Comparison of ENCODE assay signal across 17 cellular contexts in genomic region chr19:1370579-1371361, GRCh38.
"Had no signal": no experiment of that assay in that cellular context is flagged by ENCODE, and none has a peak within 500 bp of the region (broad histone marks: within the 10 kb centered on the region; RNA-seq: fewer than 3 reads in every experiment).

No MANE protein-coding gene starts in this region.

- H3K27me3 Mint-ChIP-seq: activated CD4-positive, alpha-beta T cell treated with anti-CD3 and anti-CD28 coated beads, Interleukin-2, amount 10 ng/mL, durations not matched to agents 24 days and 14 days; activated naive CD8-positive, alpha-beta T cell treated with anti-CD3 and anti-CD28 coated beads, Interleukin-2, amount 50 U/mL, for 24 hours; effector memory CD8-positive, alpha-beta T cell; naive thymus-derived CD4-positive, alpha-beta T cell; progenitor cell of endocrine pancreas had no signal

- H3K27ac ChIP-seq: epithelial cell of prostate, upper lobe of left lung had no signal

- H3K9me3 Mint-ChIP-seq: activated CD4-positive, alpha-beta T cell treated with anti-CD3 and anti-CD28 coated beads, Interleukin-2, amount 10 ng/mL, durations not matched to agents 24 days and 14 days; activated naive CD8-positive, alpha-beta T cell treated with anti-CD3 and anti-CD28 coated beads, Interleukin-2, amount 50 U/mL, for 24 hours; dendritic cell treated with granulocyte-macrophage colony-stimulating factor and Interleukin-4, amounts not matched to agents 40 ng/mL and 50 ng/mL, for 4 days; effector memory CD8-positive, alpha-beta T cell; naive thymus-derived CD4-positive, alpha-beta T cell; T-helper 1 cell treated with Interleukin-12 subunit alpha and Interleukin-12 subunit beta and Interleukin-4 antibody, amounts not matched to agents 30 μg/mL and 1 μg/mL, for 36 hours; WTC11 had no signal

- H3K9me3 ChIP-seq: upper lobe of left lung had no signal

- H3K27ac Mint-ChIP-seq: activated CD4-positive, alpha-beta T cell treated with anti-CD3 and anti-CD28 coated beads, Interleukin-2, amount 10 ng/mL, durations not matched to agents 24 days and 14 days; activated naive CD8-positive, alpha-beta T cell treated with anti-CD3 and anti-CD28 coated beads, Interleukin-2, amount 50 U/mL, for 24 hours; dendritic cell treated with granulocyte-macrophage colony-stimulating factor and Interleukin-4, amounts not matched to agents 40 ng/mL and 50 ng/mL, for 4 days; effector memory CD8-positive, alpha-beta T cell; naive thymus-derived CD4-positive, alpha-beta T cell; T-helper 1 cell treated with Interleukin-12 subunit alpha and Interleukin-12 subunit beta and Interleukin-4 antibody, amounts not matched to agents 30 μg/mL and 1 μg/mL, for 36 hours; WTC11 had no signal

- H3K27me3 ChIP-seq: upper lobe of left lung had no signal

- H3K4me1 Mint-ChIP-seq: activated naive CD8-positive, alpha-beta T cell treated with anti-CD3 and anti-CD28 coated beads, Interleukin-2, amount 50 U/mL, for 24 hours; WTC11 had no signal

- DNase-seq: activated CD4-positive, alpha-beta T cell treated with anti-CD3 and anti-CD28 coated beads, Interleukin-2, amount 10 ng/mL, durations not matched to agents 24 days and 14 days; activated CD8-positive, alpha-beta memory T cell treated with anti-CD3 and anti-CD28 coated beads for 24 hours; activated naive CD4-positive, alpha-beta T cell treated with Interleukin-2 at 50 U/mL for 16 hours; activated naive CD8-positive, alpha-beta T cell treated with anti-CD3 and anti-CD28 coated beads, Interleukin-2, amount 50 U/mL, for 24 hours; central memory CD4-positive, alpha-beta T cell; effector memory CD8-positive, alpha-beta T cell; hippocampal formation; mammary epithelial cell; naive thymus-derived CD4-positive, alpha-beta T cell; stimulated activated CD4-positive, alpha-beta T cell treated with anti-CD3 and anti-CD28 coated beads, Interleukin-12 subunit alpha, Interleukin-12 subunit beta, amount 100 ng/mL, for 4 hours; stimulated activated naive CD4-positive, alpha-beta T cell treated with Interleukin-2 at 50 U/mL for 16 hours had no signal

- H3K4me3 Mint-ChIP-seq: activated CD4-positive, alpha-beta T cell treated with anti-CD3 and anti-CD28 coated beads, Interleukin-2, amount 10 ng/mL, durations not matched to agents 24 days and 14 days; activated naive CD8-positive, alpha-beta T cell treated with anti-CD3 and anti-CD28 coated beads, Interleukin-2, amount 50 U/mL, for 24 hours; dendritic cell treated with granulocyte-macrophage colony-stimulating factor and Interleukin-4, amounts not matched to agents 40 ng/mL and 50 ng/mL, for 4 days; effector memory CD8-positive, alpha-beta T cell; naive thymus-derived CD4-positive, alpha-beta T cell; T-helper 1 cell treated with Interleukin-12 subunit alpha and Interleukin-12 subunit beta and Interleukin-4 antibody, amounts not matched to agents 30 μg/mL and 1 μg/mL, for 36 hours; WTC11 had no signal

- H3K4me3 ChIP-seq: upper lobe of left lung had no signal

- ATAC-seq: activated naive CD8-positive, alpha-beta T cell treated with anti-CD3 and anti-CD28 coated beads, Interleukin-2, amount 50 U/mL, for 24 hours; effector memory CD8-positive, alpha-beta T cell; naive thymus-derived CD4-positive, alpha-beta T cell; WTC11 had no signal
